1 cellular context compared by ENCODE assay signal in the genomic region with DNA sequence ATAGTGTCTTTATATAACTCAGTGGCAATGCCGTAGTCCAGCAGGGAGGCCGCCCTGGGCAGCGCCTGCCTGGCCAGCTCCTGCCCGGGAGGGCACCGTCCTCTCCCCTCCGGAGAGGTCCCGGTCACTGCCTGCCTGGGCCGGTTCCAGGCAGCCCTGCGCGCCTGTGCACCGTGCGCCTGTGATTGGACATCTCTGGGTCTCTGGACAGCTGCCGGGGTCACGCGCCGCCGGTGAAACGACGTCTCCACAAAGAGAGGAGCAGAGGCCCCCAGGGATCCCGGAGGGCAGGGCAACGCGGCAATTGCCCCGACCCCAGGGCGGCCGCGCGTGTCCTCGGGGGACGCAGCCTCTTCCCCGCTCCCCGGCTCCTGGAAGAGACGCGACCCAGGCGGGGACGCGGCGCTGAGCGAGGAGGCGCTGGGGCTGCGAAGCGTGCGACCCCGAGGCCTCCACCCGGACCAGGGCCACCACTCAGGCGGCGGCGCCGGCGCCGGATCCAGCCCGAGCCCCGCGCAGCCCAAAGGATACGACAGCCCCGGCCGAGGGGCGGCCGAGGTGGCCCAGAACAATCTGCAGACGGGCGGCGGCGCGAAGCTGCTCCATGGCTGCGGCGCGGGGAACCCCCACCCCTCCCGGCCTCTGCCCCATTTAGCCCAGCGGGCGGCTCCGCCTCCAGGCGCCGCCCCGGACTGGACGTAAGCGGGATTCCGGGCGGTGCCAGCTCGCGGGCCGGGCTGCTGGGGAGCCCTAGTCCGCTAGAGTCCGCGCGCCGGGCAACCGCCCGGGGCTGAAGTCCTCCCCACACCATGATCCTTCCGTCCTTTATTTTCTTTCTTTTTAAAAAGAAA.
A peak's percentile ranks its signal among the peaks of the same experiment; 100 is the strongest.
TF ChIP-seq lines count a peak whose summit lies in the region.

A gene (minus strand): TSS at position 628 of the 851 bp plus-strand sequence. CDS start 22 bp downstream, at position 606.

TF ChIP-seq in K562, 482 proteins besides CTCF, POLR2A, EP300 and RAD21 (continued from another document):
- 0 out of 2 replicates have a peak, but pooled peaks have one; percentile 40 for TF ChIP-seq SIN3B (IDR thresholded peaks at IDR 0.05; ENCODE audit: low read depth)
- TF ChIP-seq CREM (IDR thresholded peaks at IDR 0.05; ENCODE audit: low read depth): peak; percentile 16; the same call in 1 of the 2 replicates
- TF ChIP-seq, protein P1, sequence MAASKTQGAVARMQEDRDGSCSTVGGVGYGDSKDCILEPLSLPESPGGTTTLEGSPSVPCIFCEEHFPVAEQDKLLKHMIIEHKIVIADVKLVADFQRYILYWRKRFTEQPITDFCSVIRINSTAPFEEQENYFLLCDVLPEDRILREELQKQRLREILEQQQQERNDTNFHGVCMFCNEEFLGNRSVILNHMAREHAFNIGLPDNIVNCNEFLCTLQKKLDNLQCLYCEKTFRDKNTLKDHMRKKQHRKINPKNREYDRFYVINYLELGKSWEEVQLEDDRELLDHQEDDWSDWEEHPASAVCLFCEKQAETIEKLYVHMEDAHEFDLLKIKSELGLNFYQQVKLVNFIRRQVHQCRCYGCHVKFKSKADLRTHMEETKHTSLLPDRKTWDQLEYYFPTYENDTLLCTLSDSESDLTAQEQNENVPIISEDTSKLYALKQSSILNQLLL (CRISPR knock-in tag; IDR thresholded peaks at IDR 0.05; ENCODE audit: borderline replicate concordance): no peak
- TF ChIP-seq KDM2B (CRISPR knock-in tag; IDR thresholded peaks at IDR 0.05): peak; percentile 49; the same call in 1 of the 2 replicates
- TF ChIP-seq CCNT2 (IDR thresholded peaks at IDR 0.05; ENCODE audit: borderline replicate concordance, extremely low read depth, insufficient read length, low read depth, low read length): peak; percentile 71
- TF ChIP-seq GATAD2A (IDR thresholded peaks at IDR 0.05): 0 out of 2 replicates have a peak, but pooled peaks have one; percentile 25
- TF ChIP-seq, protein P2, sequence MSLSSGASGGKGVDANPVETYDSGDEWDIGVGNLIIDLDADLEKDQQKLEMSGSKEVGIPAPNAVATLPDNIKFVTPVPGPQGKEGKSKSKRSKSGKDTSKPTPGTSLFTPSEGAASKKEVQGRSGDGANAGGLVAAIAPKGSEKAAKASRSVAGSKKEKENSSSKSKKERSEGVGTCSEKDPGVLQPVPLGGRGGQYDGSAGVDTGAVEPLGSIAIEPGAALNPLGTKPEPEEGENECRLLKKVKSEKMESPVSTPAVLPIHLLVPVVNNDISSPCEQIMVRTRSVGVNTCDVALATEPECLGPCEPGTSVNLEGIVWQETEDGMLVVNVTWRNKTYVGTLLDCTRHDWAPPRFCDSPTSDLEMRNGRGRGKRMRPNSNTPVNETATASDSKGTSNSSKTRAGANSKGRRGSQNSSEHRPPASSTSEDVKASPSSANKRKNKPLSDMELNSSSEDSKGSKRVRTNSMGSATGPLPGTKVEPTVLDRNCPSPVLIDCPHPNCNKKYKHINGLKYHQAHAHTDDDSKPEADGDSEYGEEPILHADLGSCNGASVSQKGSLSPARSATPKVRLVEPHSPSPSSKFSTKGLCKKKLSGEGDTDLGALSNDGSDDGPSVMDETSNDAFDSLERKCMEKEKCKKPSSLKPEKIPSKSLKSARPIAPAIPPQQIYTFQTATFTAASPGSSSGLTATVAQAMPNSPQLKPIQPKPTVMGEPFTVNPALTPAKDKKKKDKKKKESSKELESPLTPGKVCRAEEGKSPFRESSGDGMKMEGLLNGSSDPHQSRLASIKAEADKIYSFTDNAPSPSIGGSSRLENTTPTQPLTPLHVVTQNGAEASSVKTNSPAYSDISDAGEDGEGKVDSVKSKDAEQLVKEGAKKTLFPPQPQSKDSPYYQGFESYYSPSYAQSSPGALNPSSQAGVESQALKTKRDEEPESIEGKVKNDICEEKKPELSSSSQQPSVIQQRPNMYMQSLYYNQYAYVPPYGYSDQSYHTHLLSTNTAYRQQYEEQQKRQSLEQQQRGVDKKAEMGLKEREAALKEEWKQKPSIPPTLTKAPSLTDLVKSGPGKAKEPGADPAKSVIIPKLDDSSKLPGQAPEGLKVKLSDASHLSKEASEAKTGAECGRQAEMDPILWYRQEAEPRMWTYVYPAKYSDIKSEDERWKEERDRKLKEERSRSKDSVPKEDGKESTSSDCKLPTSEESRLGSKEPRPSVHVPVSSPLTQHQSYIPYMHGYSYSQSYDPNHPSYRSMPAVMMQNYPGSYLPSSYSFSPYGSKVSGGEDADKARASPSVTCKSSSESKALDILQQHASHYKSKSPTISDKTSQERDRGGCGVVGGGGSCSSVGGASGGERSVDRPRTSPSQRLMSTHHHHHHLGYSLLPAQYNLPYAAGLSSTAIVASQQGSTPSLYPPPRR (CRISPR knock-in tag; IDR thresholded peaks at IDR 0.05; ENCODE audit: borderline replicate concordance): no peak
- TF ChIP-seq, protein P3, sequence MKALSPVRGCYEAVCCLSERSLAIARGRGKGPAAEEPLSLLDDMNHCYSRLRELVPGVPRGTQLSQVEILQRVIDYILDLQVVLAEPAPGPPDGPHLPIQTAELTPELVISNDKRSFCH (CRISPR knock-in tag; IDR thresholded peaks at IDR 0.05): no peak
- TF ChIP-seq, protein P3 (tag; IDR thresholded peaks at IDR 0.05): peak; percentile 83
- no peak for TF ChIP-seq ESRRA (IDR thresholded peaks at IDR 0.05; ENCODE audit: borderline replicate concordance, low read depth)
- peak; percentile 97 for TF ChIP-seq KLF16 (IDR thresholded peaks at IDR 0.05)
- TF ChIP-seq, protein P4, sequence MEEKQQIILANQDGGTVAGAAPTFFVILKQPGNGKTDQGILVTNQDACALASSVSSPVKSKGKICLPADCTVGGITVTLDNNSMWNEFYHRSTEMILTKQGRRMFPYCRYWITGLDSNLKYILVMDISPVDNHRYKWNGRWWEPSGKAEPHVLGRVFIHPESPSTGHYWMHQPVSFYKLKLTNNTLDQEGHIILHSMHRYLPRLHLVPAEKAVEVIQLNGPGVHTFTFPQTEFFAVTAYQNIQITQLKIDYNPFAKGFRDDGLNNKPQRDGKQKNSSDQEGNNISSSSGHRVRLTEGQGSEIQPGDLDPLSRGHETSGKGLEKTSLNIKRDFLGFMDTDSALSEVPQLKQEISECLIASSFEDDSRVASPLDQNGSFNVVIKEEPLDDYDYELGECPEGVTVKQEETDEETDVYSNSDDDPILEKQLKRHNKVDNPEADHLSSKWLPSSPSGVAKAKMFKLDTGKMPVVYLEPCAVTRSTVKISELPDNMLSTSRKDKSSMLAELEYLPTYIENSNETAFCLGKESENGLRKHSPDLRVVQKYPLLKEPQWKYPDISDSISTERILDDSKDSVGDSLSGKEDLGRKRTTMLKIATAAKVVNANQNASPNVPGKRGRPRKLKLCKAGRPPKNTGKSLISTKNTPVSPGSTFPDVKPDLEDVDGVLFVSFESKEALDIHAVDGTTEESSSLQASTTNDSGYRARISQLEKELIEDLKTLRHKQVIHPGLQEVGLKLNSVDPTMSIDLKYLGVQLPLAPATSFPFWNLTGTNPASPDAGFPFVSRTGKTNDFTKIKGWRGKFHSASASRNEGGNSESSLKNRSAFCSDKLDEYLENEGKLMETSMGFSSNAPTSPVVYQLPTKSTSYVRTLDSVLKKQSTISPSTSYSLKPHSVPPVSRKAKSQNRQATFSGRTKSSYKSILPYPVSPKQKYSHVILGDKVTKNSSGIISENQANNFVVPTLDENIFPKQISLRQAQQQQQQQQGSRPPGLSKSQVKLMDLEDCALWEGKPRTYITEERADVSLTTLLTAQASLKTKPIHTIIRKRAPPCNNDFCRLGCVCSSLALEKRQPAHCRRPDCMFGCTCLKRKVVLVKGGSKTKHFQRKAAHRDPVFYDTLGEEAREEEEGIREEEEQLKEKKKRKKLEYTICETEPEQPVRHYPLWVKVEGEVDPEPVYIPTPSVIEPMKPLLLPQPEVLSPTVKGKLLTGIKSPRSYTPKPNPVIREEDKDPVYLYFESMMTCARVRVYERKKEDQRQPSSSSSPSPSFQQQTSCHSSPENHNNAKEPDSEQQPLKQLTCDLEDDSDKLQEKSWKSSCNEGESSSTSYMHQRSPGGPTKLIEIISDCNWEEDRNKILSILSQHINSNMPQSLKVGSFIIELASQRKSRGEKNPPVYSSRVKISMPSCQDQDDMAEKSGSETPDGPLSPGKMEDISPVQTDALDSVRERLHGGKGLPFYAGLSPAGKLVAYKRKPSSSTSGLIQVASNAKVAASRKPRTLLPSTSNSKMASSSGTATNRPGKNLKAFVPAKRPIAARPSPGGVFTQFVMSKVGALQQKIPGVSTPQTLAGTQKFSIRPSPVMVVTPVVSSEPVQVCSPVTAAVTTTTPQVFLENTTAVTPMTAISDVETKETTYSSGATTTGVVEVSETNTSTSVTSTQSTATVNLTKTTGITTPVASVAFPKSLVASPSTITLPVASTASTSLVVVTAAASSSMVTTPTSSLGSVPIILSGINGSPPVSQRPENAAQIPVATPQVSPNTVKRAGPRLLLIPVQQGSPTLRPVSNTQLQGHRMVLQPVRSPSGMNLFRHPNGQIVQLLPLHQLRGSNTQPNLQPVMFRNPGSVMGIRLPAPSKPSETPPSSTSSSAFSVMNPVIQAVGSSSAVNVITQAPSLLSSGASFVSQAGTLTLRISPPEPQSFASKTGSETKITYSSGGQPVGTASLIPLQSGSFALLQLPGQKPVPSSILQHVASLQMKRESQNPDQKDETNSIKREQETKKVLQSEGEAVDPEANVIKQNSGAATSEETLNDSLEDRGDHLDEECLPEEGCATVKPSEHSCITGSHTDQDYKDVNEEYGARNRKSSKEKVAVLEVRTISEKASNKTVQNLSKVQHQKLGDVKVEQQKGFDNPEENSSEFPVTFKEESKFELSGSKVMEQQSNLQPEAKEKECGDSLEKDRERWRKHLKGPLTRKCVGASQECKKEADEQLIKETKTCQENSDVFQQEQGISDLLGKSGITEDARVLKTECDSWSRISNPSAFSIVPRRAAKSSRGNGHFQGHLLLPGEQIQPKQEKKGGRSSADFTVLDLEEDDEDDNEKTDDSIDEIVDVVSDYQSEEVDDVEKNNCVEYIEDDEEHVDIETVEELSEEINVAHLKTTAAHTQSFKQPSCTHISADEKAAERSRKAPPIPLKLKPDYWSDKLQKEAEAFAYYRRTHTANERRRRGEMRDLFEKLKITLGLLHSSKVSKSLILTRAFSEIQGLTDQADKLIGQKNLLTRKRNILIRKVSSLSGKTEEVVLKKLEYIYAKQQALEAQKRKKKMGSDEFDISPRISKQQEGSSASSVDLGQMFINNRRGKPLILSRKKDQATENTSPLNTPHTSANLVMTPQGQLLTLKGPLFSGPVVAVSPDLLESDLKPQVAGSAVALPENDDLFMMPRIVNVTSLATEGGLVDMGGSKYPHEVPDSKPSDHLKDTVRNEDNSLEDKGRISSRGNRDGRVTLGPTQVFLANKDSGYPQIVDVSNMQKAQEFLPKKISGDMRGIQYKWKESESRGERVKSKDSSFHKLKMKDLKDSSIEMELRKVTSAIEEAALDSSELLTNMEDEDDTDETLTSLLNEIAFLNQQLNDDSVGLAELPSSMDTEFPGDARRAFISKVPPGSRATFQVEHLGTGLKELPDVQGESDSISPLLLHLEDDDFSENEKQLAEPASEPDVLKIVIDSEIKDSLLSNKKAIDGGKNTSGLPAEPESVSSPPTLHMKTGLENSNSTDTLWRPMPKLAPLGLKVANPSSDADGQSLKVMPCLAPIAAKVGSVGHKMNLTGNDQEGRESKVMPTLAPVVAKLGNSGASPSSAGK (IDR thresholded peaks at IDR 0.05): peak; percentile 94
- TF ChIP-seq RNF2 (IDR thresholded peaks at IDR 0.05): 0 out of 2 replicates have a peak, but pooled peaks have one; percentile 29
- no peak for TF ChIP-seq MXI1 (IDR thresholded peaks at IDR 0.05; ENCODE audit: low read depth, low read length)
- TF ChIP-seq SNIP1 (IDR thresholded peaks at IDR 0.05; ENCODE audit: low read depth): no peak
- peak; percentile 71; the same call in 1 of the 2 replicates for TF ChIP-seq POLR2H (tag; IDR thresholded peaks at IDR 0.05; ENCODE audit: low read depth)
- TF ChIP-seq HNRNPH1 (optimal IDR thresholded peaks at IDR 0.05; ENCODE audit: low read depth, low read length): no peak
- TF ChIP-seq CXXC5 (CRISPR knock-in tag; IDR thresholded peaks at IDR 0.05): peak; percentile 77
- no peak for TF ChIP-seq NCOA4 (IDR thresholded peaks at IDR 0.05; ENCODE audit: partially characterized antibody)
- peak; percentile 99 for TF ChIP-seq L3MBTL2 (IDR thresholded peaks at IDR 0.05)
